14 cellular contexts compared by ENCODE assay signal in genomic region chr2:217947341-217948316, GRCh38. TPM values are rescaled to one million over a fixed set of nuclear protein-coding genes. Genes with fewer than 3 reads are reported as not detected.
DNase-seq lines count a peak whose midpoint lies in the region; ATAC-seq, FAIRE-seq and TF ChIP-seq lines count a peak whose summit lies in the region.
"Had no signal": no experiment of that assay in that cellular context is flagged by ENCODE, and none has a peak within 500 bp of the region (broad histone marks: within the 10 kb centered on the region; RNA-seq: fewer than 3 reads in every experiment).

No MANE protein-coding gene starts in this region.

- TF ChIP-seq CTCF in BE2C (IDR thresholded peaks at IDR 0.05; ENCODE audit: low read depth, low read length): no peak; the same call in 1 of the 2 replicates
- TF ChIP-seq CTCF in IMR-90 (conservative IDR thresholded peaks at IDR 0.05; ENCODE audit: low read depth, low read length): no peak
- TF ChIP-seq CTCF in H1 (IDR thresholded peaks at IDR 0.05; ENCODE audit: control extremely low read depth in 1 of 3, insufficient read depth in 1 of 3, low read depth in 1 of 3, low read length in 3 of 3): peak; percentile 56 to 71 (median 69)

- H3K27ac Mint-ChIP-seq in T-helper 2 cell treated with Interferon-gamma antibody and Interleukin-4, amounts not matched to agents 5 μg/mL and 100 μg/mL, for 36 hours: no peak overlapping the region
- H3K27ac Mint-ChIP-seq: activated T-cell treated with anti-CD3 and anti-CD28 coated beads, Interleukin-2, amount 50 U/mL, for 24 hours; CD8-positive, alpha-beta T cell had no signal

- WGBS in IMR-90 (ENCODE audit: extremely low coverage in 2 of 2, insufficient read length in 1 of 2), 2 experiments: 88% methylated on average over 6 of the region's 20 CpGs; no CpG with 5 or more reads in 1 of the 2 experiments
- WGBS in H1 (ENCODE audit: extremely low coverage in 1 of 2, insufficient coverage in 1 of 2, insufficient read length in 1 of 2, insufficient replicate concordance in 2 of 2, low coverage in 1 of 2, low lambda C conversion rate in 2 of 2, missing lambda C conversion rate in 1 of 2), 2 experiments: 71% methylated on average over 19 of the region's 20 CpGs; no CpG with 5 or more reads in 1 of the 2 experiments

- H3K9me3 Mint-ChIP-seq in T-helper 2 cell treated with Interferon-gamma antibody and Interleukin-4, amounts not matched to agents 5 μg/mL and 100 μg/mL, for 36 hours: no peaks in the 10 kb centered on the region
- H3K9me3 Mint-ChIP-seq: activated T-cell treated with anti-CD3 and anti-CD28 coated beads, Interleukin-2, amount 50 U/mL, for 24 hours; CD8-positive, alpha-beta T cell had no signal

- H4K5ac ChIP-seq in IMR-90 (ENCODE audit: low read depth, low read length): no peak overlapping the region
- H4K5ac ChIP-seq in H1 (ENCODE audit: insufficient read length, low read depth, low read length): no peak overlapping the region

- no peak overlapping the region; the same call in 1 of the 2 replicates for H3K23ac ChIP-seq in IMR-90 (ENCODE audit: low read depth, low read length)
- H3K23ac ChIP-seq in H1 (ENCODE audit: insufficient read length): no peak overlapping the region

- no peak for ATAC-seq in IMR-90 (ENCODE audit: low read depth)
- ATAC-seq: CD8-positive, alpha-beta T cell had no signal

- peak overlapping the region; percentile 4; the same call in 1 of the 2 replicates for H2AK5ac ChIP-seq in IMR-90 (ENCODE audit: low read depth, low read length)
- H2AK5ac ChIP-seq in H1 (ENCODE audit: low read depth, low read length): no peak overlapping the region

- H3K18ac ChIP-seq in IMR-90 (ENCODE audit: low read depth, low read length) (no peak overlapping the region), H1 (ENCODE audit: extremely low read depth, low read length) (peak overlapping the region; percentile 10; the same call in 1 of the 2 replicates)

- no peak overlapping the region for H4K8ac ChIP-seq in IMR-90 (ENCODE audit: low read depth in 2 of 2, low read length in 2 of 2)
- no peak overlapping the region for H4K8ac ChIP-seq in H1 (ENCODE audit: extremely low read depth, insufficient read depth, low read length)

- H3K4me3 ChIP-seq in BE2C (ENCODE audit: low read depth, low read length) (no peak overlapping the region), IMR-90 (ENCODE audit: insufficient read depth, low read depth, low read length) (no peak overlapping the region), H1 (ENCODE audit: extremely low read depth in 1 of 4, insufficient read depth in 2 of 4, low read depth in 3 of 4, low read length in 4 of 4) (no peak overlapping the region)

- H3K27me3 ChIP-seq in BE2C (no peaks in the 10 kb centered on the region), IMR-90 (ENCODE audit: control insufficient read depth, insufficient read depth, low read length) (no peaks in the 10 kb centered on the region), H1 (replicated peaks in 1 of 4; ENCODE audit: control insufficient read depth in 3 of 4, extremely low read depth in 1 of 4, insufficient read depth in 3 of 4, low read length in 3 of 4) (no peaks in the 10 kb centered on the region; a peak in 1 of 7 replicates)

- H4K91ac ChIP-seq in IMR-90 (ENCODE audit: insufficient read depth, low read depth, low read length) (no peak overlapping the region), H1 (replicated peaks; ENCODE audit: insufficient read length, low read length) (no peak overlapping the region)

- no peak overlapping the region for H3K56ac ChIP-seq in IMR-90 (ENCODE audit: extremely low read depth, insufficient read depth, low read length)
- H3K56ac ChIP-seq in H1 (replicated peaks; ENCODE audit: insufficient read length, low read depth, low read length): no peak overlapping the region

- H2BK15ac ChIP-seq in IMR-90 (ENCODE audit: low read depth, low read length) (no peak overlapping the region), H1 (ENCODE audit: low read length) (no peak overlapping the region; the same call in 1 of the 2 replicates)

- H3K9me1 ChIP-seq in IMR-90 (ENCODE audit: insufficient read depth, low read length): peaks cover 9% of the 10 kb centered on the region

- dilution Hi-C loops in IMR-90 (cut with HindIII; ENCODE audit: low sequenced_read_pairs, unreplicated experiment): no loop called here

- no peak overlapping the region for H2BK20ac ChIP-seq in IMR-90 (ENCODE audit: low read depth, low read length)
- H2BK20ac ChIP-seq in H1 (ENCODE audit: low read length): 0 out of 2 replicates have a peak overlapping the region, but pooled peaks have one; percentile 6

- peak; percentile 82 for FAIRE-seq in H1 (lab: Jason Lieb, UNC)
- FAIRE-seq: frontal cortex, TTC549 had no signal

- CTCF ChIA-PET in IMR-90 (lab: Yijun Ruan, JAX): interaction anchor here (0.5 to 0.6 kb wide), 2 partner anchors 85 to 155 kb away, joined by 3 read pairs; no protein-coding TSS in a partner anchor
- CTCF ChIA-PET in H1 (lab: Charles Lee; ENCODE audit: partially characterized antibody): interaction anchor here (0.5 to 22.2 kb wide), 22 partner anchors 9 to 456 kb away, joined by 3 to 480 read pairs (median 6); no protein-coding TSS in a partner anchor

- no peak for TF ChIP-seq POLR2A in IMR-90 (IDR thresholded peaks at IDR 0.05; ENCODE audit: low read depth, low read length)
- TF ChIP-seq POLR2A in H1 (IDR thresholded peaks at IDR 0.05; ENCODE audit: control extremely low read depth in 1 of 2, low read depth in 2 of 2, low read length in 2 of 2): no peak

- no peaks in the 10 kb centered on the region for H3K9me3 ChIP-seq in BE2C
- no peaks in the 10 kb centered on the region for H3K9me3 ChIP-seq in IMR-90 (ENCODE audit: control insufficient read depth, insufficient read depth, low read length)
- H3K9me3 ChIP-seq in H1 (ENCODE audit: insufficient read depth in 2 of 2, low read depth in 1 of 2, low read length in 1 of 2): no peaks in the 10 kb centered on the region

- H3K79me2 ChIP-seq in H1 (ENCODE audit: control insufficient read depth in 1 of 2, insufficient read depth in 2 of 2, low read length in 2 of 2): no peaks in the 10 kb centered on the region

- peaks cover 3% of the 10 kb centered on the region for H3K36me3 ChIP-seq in BE2C
- 0 out of 2 replicates have a peak, but pooled peaks cover 2% of the 10 kb centered on the region for H3K36me3 ChIP-seq in IMR-90 (ENCODE audit: control insufficient read depth, insufficient read depth, low read length)
- H3K36me3 ChIP-seq in H1 (ENCODE audit: control insufficient read depth in 2 of 4, insufficient read depth in 4 of 4, low read length in 3 of 4): no peaks in the 10 kb centered on the region

- POLR2A ChIA-PET in IMR-90 (lab: Charles Lee; ENCODE audit: unreplicated experiment) (no interaction called here), H1 (lab: Charles Lee; ENCODE audit: partially characterized antibody) (interaction anchor here (0.8 kb wide), 1 partner anchor 34 kb away, joined by 3 read pairs; no protein-coding TSS in a partner anchor)

- H2BK120ac ChIP-seq in IMR-90 (ENCODE audit: low read depth, low read length): no peak overlapping the region
- no peak overlapping the region for H2BK120ac ChIP-seq in H1 (replicated peaks; ENCODE audit: low read depth, low read length)

- H3K4me3 Mint-ChIP-seq in T-helper 2 cell treated with Interferon-gamma antibody and Interleukin-4, amounts not matched to agents 5 μg/mL and 100 μg/mL, for 36 hours: no peak overlapping the region
- H3K4me3 Mint-ChIP-seq: activated T-cell treated with anti-CD3 and anti-CD28 coated beads, Interleukin-2, amount 50 U/mL, for 24 hours; CD8-positive, alpha-beta T cell had no signal

- H3K4me1 Mint-ChIP-seq in T-helper 2 cell treated with Interferon-gamma antibody and Interleukin-4, amounts not matched to agents 5 μg/mL and 100 μg/mL, for 36 hours (ENCODE audit: low read depth): no peaks in the 10 kb centered on the region

- no peak overlapping the region for H2BK5ac ChIP-seq in IMR-90 (ENCODE audit: low read depth, low read length, poor library complexity, severe bottlenecking)
- no peak overlapping the region for H2BK5ac ChIP-seq in H1 (ENCODE audit: low read depth, low read length)

- H3K4me2 ChIP-seq in IMR-90 (ENCODE audit: low read depth, low read length) (no peak overlapping the region), H1 (ENCODE audit: insufficient read depth in 1 of 2, low read depth in 2 of 2, low read length in 2 of 2) (no peak overlapping the region)

- H3K9ac ChIP-seq in IMR-90 (ENCODE audit: low read depth, low read length) (no peak overlapping the region), H1 (replicated peaks in 1 of 4; ENCODE audit: extremely low read depth in 1 of 4, low read depth in 3 of 4, low read length in 3 of 4) (no peak overlapping the region)

- no peak overlapping the region for H2BK12ac ChIP-seq in H1 (ENCODE audit: low read depth, low read length)

- H3K14ac ChIP-seq in IMR-90 (replicated peaks; ENCODE audit: low read depth, low read length): no peak overlapping the region
- H3K14ac ChIP-seq in H1 (ENCODE audit: insufficient read length): no peak overlapping the region

- DNase-seq in BE2C (peak; percentile 4), IMR-90 (no peak), H1 (ENCODE audit: low read depth in 1 of 2, low spot score in 2 of 2) (peak in 1 of 2 experiments; percentile 49), nucleus accumbens (lab: John Stamatoyannopoulos, UW) (peak in 38 of 56 donors; percentile 21 to 74 (median 48)), mucosa of gallbladder (ENCODE audit: low spot score) (no peak), GF-D8 (lab: John Stamatoyannopoulos, UW) (no peak)
- DNase-seq in stimulated activated CD4-positive, alpha-beta T cell treated with anti-CD3 and anti-CD28 coated beads, Interleukin-2, amount 100 ng/mL, for 48 hours: no peak
- no peak for DNase-seq in T-helper 2 cell treated with Interferon-gamma antibody and Interleukin-4, amounts not matched to agents 5 μg/mL and 100 μg/mL, for 36 hours (ENCODE audit: low spot score)
- DNase-seq: activated T-cell treated with anti-CD3 and anti-CD28 coated beads, Interleukin-2, amount 50 U/mL, for 24 hours; CD8-positive, alpha-beta T cell; central memory CD4-positive, alpha-beta T cell; NCI-H1092 had no signal

- no peak for TF ChIP-seq RAD21 in IMR-90 (IDR thresholded peaks at IDR 0.05; ENCODE audit: low read length)
- TF ChIP-seq RAD21 in H1 (IDR thresholded peaks at IDR 0.05 in 1 of 2, conservative IDR thresholded peaks at IDR 0.05 in 1 of 2; ENCODE audit: low read depth in 2 of 2, low read length in 2 of 2): peak; percentile 69 to 79

- intact Hi-C loops in IMR-90 (cut with micrococcal nuclease): no loop called here

- H2AFZ ChIP-seq in IMR-90 (replicated peaks; ENCODE audit: low read length, poor library complexity) (no peak overlapping the region), H1 (ENCODE audit: low read length) (no peak overlapping the region)

- H3K27ac ChIP-seq in IMR-90 (ENCODE audit: insufficient read depth, low read length) (no peak overlapping the region), H1 (ENCODE audit: low read depth, low read length) (no peak overlapping the region)

- peaks cover 16% of the 10 kb centered on the region for H3K4me1 ChIP-seq in BE2C
- H3K4me1 ChIP-seq in IMR-90 (ENCODE audit: control insufficient read depth, insufficient read depth, low read length): peaks cover 30% of the 10 kb centered on the region
- peaks cover 7 to 26% (median 10%) of the 10 kb centered on the region in 4 experiments for H3K4me1 ChIP-seq in H1 (replicated peaks in 1 of 4; ENCODE audit: control insufficient read depth in 3 of 4, insufficient read depth in 4 of 4, low read length in 3 of 4)

- H4K20me1 ChIP-seq in IMR-90 (ENCODE audit: insufficient read depth, low read length) (peaks cover 45% of the 10 kb centered on the region), H1 (replicated peaks in 1 of 2; ENCODE audit: control insufficient read depth in 1 of 2, insufficient read depth in 2 of 2, low read length in 2 of 2) (no peaks in the 10 kb centered on the region)

- in situ Hi-C loops in IMR-90 (cut with MboI; ENCODE audit: low sequenced_read_pairs): no loop called here

- H3K4ac ChIP-seq in IMR-90 (ENCODE audit: low read depth, low read length) (no peak overlapping the region; the same call in 1 of the 2 replicates), H1 (replicated peaks; ENCODE audit: insufficient read length, low read depth, low read length) (no peak overlapping the region)

- no peaks in the 10 kb centered on the region for H3K36me3 Mint-ChIP-seq in T-helper 2 cell treated with Interferon-gamma antibody and Interleukin-4, amounts not matched to agents 5 μg/mL and 100 μg/mL, for 36 hours (ENCODE audit: low read depth)
- H3K36me3 Mint-ChIP-seq: CD8-positive, alpha-beta T cell had no signal

- TF ChIP-seq EP300 in H1 (IDR thresholded peaks at IDR 0.05; ENCODE audit: borderline replicate concordance in 1 of 2, low read depth in 2 of 2, low read length in 2 of 2): no peak

- no peaks in the 10 kb centered on the region; the same call in 1 of the 2 replicates for H3K23me2 ChIP-seq in H1 (ENCODE audit: low read depth, low read length)

- H3K79me1 ChIP-seq in IMR-90 (ENCODE audit: low read depth in 1 of 2, low read length in 2 of 2) (peaks cover 22 to 66% of the 10 kb centered on the region in 2 experiments; a peak in 3 of 4 replicates), H1 (ENCODE audit: low read depth, low read length) (no peaks in the 10 kb centered on the region; the same call in 1 of the 2 replicates)

- H3K27me3 Mint-ChIP-seq in T-helper 2 cell treated with Interferon-gamma antibody and Interleukin-4, amounts not matched to agents 5 μg/mL and 100 μg/mL, for 36 hours (ENCODE audit: low read depth): peaks cover 32% of the 10 kb centered on the region

- no peak overlapping the region for H2AK9ac ChIP-seq in IMR-90 (replicated peaks; ENCODE audit: low read depth, low read length, poor library complexity)

- no TSS peak for BruUV-seq in IMR-90 (replicated peaks; lab: Mats Ljungman, UMichigan)

RNA-seq across cellular contexts. Expression of gene TNS1, which starts 55.2 kb away (rescaled TPM):
- 65.0 TPM for polyA plus RNA-seq in BE2C (2012; ENCODE audit: insufficient read depth, insufficient read length, low read depth)
- total RNA-seq in IMR-90 (2012; rRNA removed) (41.9 and 45.2 TPM in 2 replicates), mucosa of gallbladder (469 TPM)
- polyA plus RNA-seq in IMR-90 (2012; rRNA removed) (40.3 and 41.1 TPM in 2 replicates), H1 (2011; rRNA removed) (1.5 and 1.9 TPM in 2 replicates)
- 17.3 and 23.8 TPM in 2 replicates for polyA plus RNA-seq in IMR-90 (2012; cell fraction: cytosol; rRNA removed)
- 68.3 and 71.1 TPM in 2 replicates for polyA plus RNA-seq in IMR-90 (2012; cell fraction: nucleus; rRNA removed; ENCODE audit: low replicate concordance)
- total RNA-seq in H1 (2021; fragmentation: NEBNext Ultra II Directional; extraction: Animal tissue kit (Norgen Biotek cat#: 25700)): 4.8 and 5.1 TPM in 2 replicates
- 1.3 TPM for polyA plus RNA-seq in H1 (2011; cell fraction: cytosol; rRNA removed)
- 7.3 TPM for polyA plus RNA-seq in H1 (2011; cell fraction: nucleus; rRNA removed)
- polyA plus RNA-seq in H1 (2012, experiment 1 of 2): 2.0 to 2.7 TPM (median 2.3 TPM) in 4 replicates
- 1.1 TPM for polyA plus RNA-seq in H1 (2012, experiment 2 of 2)
- 1.9 TPM for polyA plus RNA-seq in H1 (2013, experiment 1 of 2)
- 2.0 TPM for polyA plus RNA-seq in H1 (2013, experiment 2 of 2)
- polyA minus RNA-seq in H1 (2011; rRNA and poly(A)+ RNA removed): 11.6 and 19.6 TPM in 2 replicates
- polyA minus RNA-seq in H1 (2011; cell fraction: cytosol; rRNA and poly(A)+ RNA removed): 4.1 TPM
- polyA minus RNA-seq in H1 (2011; cell fraction: nucleus; rRNA and poly(A)+ RNA removed): 15.0 TPM
- total RNA-seq: CD8-positive, alpha-beta T cell had no signal

Comparison
In these comparisons a context has a peak if more than half of its experiments do, and no peak if none do; other contexts are left out.
1. DNase-seq: peak in BE2C (single experiment) and nucleus accumbens (38 of 56); none in IMR-90 (single experiment), stimulated activated CD4-positive, alpha-beta T cell treated with anti-CD3 and anti-CD28 coated beads, Interleukin-2, amount 100 ng/mL, for 48 hours (0 of 2), mucosa of gallbladder (single experiment), T-helper 2 cell treated with Interferon-gamma antibody and Interleukin-4, amounts not matched to agents 5 μg/mL and 100 μg/mL, for 36 hours (single experiment) and GF-D8 (single experiment).
2. CTCF ChIP-seq: peak in H1 (3 of 3); none in BE2C (single experiment) and IMR-90 (single experiment).
3. RNA of gene TNS1, which starts 55.2 kb away (total RNA-seq): 469 TPM in mucosa of gallbladder (single experiment); 41.9 to 45.2 TPM in IMR-90 and 4.8 to 5.1 TPM in H1; every median in the first group is over 10 times any median in the second.